In genomic region chr2:85802337-85803103, GRCh38 we compare ENCODE assay signal across 23 cellular contexts. TPM values are rescaled to one million over a fixed set of nuclear protein-coding genes. Genes with fewer than 3 reads are reported as not detected.
DNase-seq lines count a peak whose midpoint lies in the region; ATAC-seq, FAIRE-seq and TF ChIP-seq lines count a peak whose summit lies in the region.
"Had no signal": no experiment of that assay in that cellular context is flagged by ENCODE, and none has a peak within 500 bp of the region (broad histone marks: within the 10 kb centered on the region; RNA-seq: fewer than 3 reads in every experiment).

No MANE protein-coding gene starts in this region.

- H3K9me3 Mint-ChIP-seq in activated CD8-positive, alpha-beta memory T cell treated with anti-CD3 and anti-CD28 coated beads, Interleukin-2, amount 10 ng/mL, durations not matched to agents 7 days and 5 days (ENCODE audit: low read depth) = no peaks in the 10 kb centered on the region
- no peaks in the 10 kb centered on the region for H3K9me3 Mint-ChIP-seq in natural killer cell
- H3K9me3 Mint-ChIP-seq: activated naive CD8-positive, alpha-beta T cell treated with anti-CD3 and anti-CD28 coated beads, Interleukin-2, amount 10 ng/mL, durations not matched to agents 7 days and 5 days had no signal

- no peak for ATAC-seq in activated CD8-positive, alpha-beta memory T cell treated with anti-CD3 and anti-CD28 coated beads, Interleukin-2, amount 10 ng/mL, durations not matched to agents 7 days and 5 days
- no peak for ATAC-seq in gastrocnemius medialis
- no peak for ATAC-seq in natural killer cell
- ATAC-seq: foreskin keratinocyte had no signal

- peaks cover 37% of the 10 kb centered on the region for H3K27me3 Mint-ChIP-seq in activated CD8-positive, alpha-beta memory T cell treated with anti-CD3 and anti-CD28 coated beads, Interleukin-2, amount 10 ng/mL, durations not matched to agents 7 days and 5 days
- H3K27me3 Mint-ChIP-seq in natural killer cell (ENCODE audit: low read depth in 2 of 2) = peaks cover 3 to 17% of the 10 kb centered on the region in 2 donors

- no peak for TF ChIP-seq POLR2A in gastrocnemius medialis (IDR thresholded peaks at IDR 0.05)

- H3K27ac ChIP-seq in coronary artery (no peak overlapping the region), gastrocnemius medialis (peak overlapping the region; percentile 20 to 51 (median 43))
- H3K27ac ChIP-seq: foreskin keratinocyte, GM23248, hepatocyte, RWPE1 had no signal

- peaks cover 24 to 27% of the 10 kb centered on the region in 2 donors for H3K4me1 ChIP-seq in gastrocnemius medialis
- H3K4me1 ChIP-seq: foreskin keratinocyte had no signal

- no peak overlapping the region for H3K27ac Mint-ChIP-seq in activated CD8-positive, alpha-beta memory T cell treated with anti-CD3 and anti-CD28 coated beads, Interleukin-2, amount 10 ng/mL, durations not matched to agents 7 days and 5 days
- H3K27ac Mint-ChIP-seq in natural killer cell = no peak overlapping the region
- H3K27ac Mint-ChIP-seq: activated naive CD8-positive, alpha-beta T cell treated with anti-CD3 and anti-CD28 coated beads, Interleukin-2, amount 10 ng/mL, durations not matched to agents 7 days and 5 days; CD14-positive monocyte; dendritic cell treated with granulocyte-macrophage colony-stimulating factor and Interleukin-4, amounts not matched to agents 40 ng/mL and 50 ng/mL, for 4 days; memory B cell had no signal

- no peaks in the 10 kb centered on the region for H3K27me3 ChIP-seq in gastrocnemius medialis
- H3K27me3 ChIP-seq: hepatocyte had no signal

- no peak overlapping the region for H3K4me3 ChIP-seq in coronary artery
- H3K4me3 ChIP-seq in gastrocnemius medialis = no peak overlapping the region
- H3K4me3 ChIP-seq: GM23248, hepatocyte had no signal

- no peak overlapping the region for H3K4me3 Mint-ChIP-seq in activated CD8-positive, alpha-beta memory T cell treated with anti-CD3 and anti-CD28 coated beads, Interleukin-2, amount 10 ng/mL, durations not matched to agents 7 days and 5 days
- no peak overlapping the region for H3K4me3 Mint-ChIP-seq in natural killer cell
- H3K4me3 Mint-ChIP-seq: activated naive CD8-positive, alpha-beta T cell treated with anti-CD3 and anti-CD28 coated beads, Interleukin-2, amount 10 ng/mL, durations not matched to agents 7 days and 5 days; CD14-positive monocyte; dendritic cell treated with granulocyte-macrophage colony-stimulating factor and Interleukin-4, amounts not matched to agents 40 ng/mL and 50 ng/mL, for 4 days; memory B cell; naive B cell had no signal

- intact Hi-C loops in gastrocnemius medialis (cut with DNase I; ENCODE audit: low total_unique reads) = no loop called here
- intact Hi-C loops in natural killer cell (cut with micrococcal nuclease) = no loop called here

- FAIRE-seq in urothelium cell line (lab: Jason Lieb, UNC) = no peak

- no peak for TF ChIP-seq CTCF in coronary artery (IDR thresholded peaks at IDR 0.05)
- no peak for TF ChIP-seq CTCF in gastrocnemius medialis (IDR thresholded peaks at IDR 0.05 in 4 of 5, conservative IDR thresholded peaks at IDR 0.05 in 1 of 5)
- no peak for TF ChIP-seq CTCF in natural killer cell (IDR thresholded peaks at IDR 0.05)

- CTCF ChIA-PET in activated CD8-positive, alpha-beta memory T cell treated with anti-CD3 and anti-CD28 coated beads, Interleukin-2, amount 10 ng/mL, durations not matched to agents 7 days and 5 days (lab: Charles Lee) = interaction anchor here (0.7 to 5.0 kb wide), 8 partner anchors 8 to 761 kb away, joined by 3 to 17 read pairs (median 4); partner anchors contain the start of gene CHMP3
- CTCF ChIA-PET in HEK293T (lab: Yijun Ruan, JAX) = interaction anchor here (0.6 to 1.6 kb wide), 6 partner anchors 11 to 74 kb away, joined by 3 to 6 read pairs (median 4); partner anchors contain the start of gene ATOH8

- peak; percentile 35 for DNase-seq in activated CD8-positive, alpha-beta memory T cell treated with anti-CD3 and anti-CD28 coated beads for 24 hours
- no peak for DNase-seq in activated CD8-positive, alpha-beta memory T cell treated with anti-CD3 and anti-CD28 coated beads, Interleukin-2, amount 10 ng/mL, durations not matched to agents 7 days and 5 days
- DNase-seq in HEK293T (ENCODE audit: extremely low spot score) = no peak
- peak; percentile 40 for DNase-seq in coronary artery (ENCODE audit: low spot score)
- no peak for DNase-seq in gastrocnemius medialis
- DNase-seq in natural killer cell = no peak
- DNase-seq in urothelium cell line (ENCODE audit: low spot score) = no peak
- no peak for DNase-seq in SIG-M5 (lab: John Stamatoyannopoulos, UW)
- DNase-seq: activated naive CD8-positive, alpha-beta T cell treated with anti-CD3 and anti-CD28 coated beads, Interleukin-2, amount 10 ng/mL, durations not matched to agents 7 days and 5 days; foreskin keratinocyte; GM23248; Kasumi-1; naive B cell; NCI-H1930; NCI-H524 treated with DMSO at 0.1 percent for 48 hours; retina; stimulated activated CD4-positive, alpha-beta T cell treated with anti-CD3 and anti-CD28 coated beads, Interleukin-12 subunit alpha, Interleukin-12 subunit beta, amount 100 ng/mL, for 4 hours; substantia nigra had no signal

- H3K36me3 Mint-ChIP-seq in activated CD8-positive, alpha-beta memory T cell treated with anti-CD3 and anti-CD28 coated beads, Interleukin-2, amount 10 ng/mL, durations not matched to agents 7 days and 5 days = no peaks in the 10 kb centered on the region
- no peaks in the 10 kb centered on the region for H3K36me3 Mint-ChIP-seq in natural killer cell
- H3K36me3 Mint-ChIP-seq: activated naive CD8-positive, alpha-beta T cell treated with anti-CD3 and anti-CD28 coated beads, Interleukin-2, amount 10 ng/mL, durations not matched to agents 7 days and 5 days; CD14-positive monocyte; memory B cell had no signal

- no peaks in the 10 kb centered on the region for H3K36me3 ChIP-seq in gastrocnemius medialis

- in situ Hi-C loops in gastrocnemius medialis (cut with MboI; ENCODE audit: low sequenced_read_pairs in 4 of 4) = no loop called here

- POLR2A ChIA-PET in HEK293T (lab: Yijun Ruan, JAX) = interaction anchor here (1.4 kb wide), 1 partner anchor 52 kb away, joined by 4 read pairs; no protein-coding TSS in a partner anchor

- H3K4me1 Mint-ChIP-seq in activated CD8-positive, alpha-beta memory T cell treated with anti-CD3 and anti-CD28 coated beads, Interleukin-2, amount 10 ng/mL, durations not matched to agents 7 days and 5 days = peaks cover 8% of the 10 kb centered on the region
- H3K4me1 Mint-ChIP-seq in natural killer cell = peaks cover 13 to 21% of the 10 kb centered on the region in 2 donors

- H3K9me3 ChIP-seq in gastrocnemius medialis = no peaks in the 10 kb centered on the region

TF ChIP-seq in HEK293T, 16 proteins besides CTCF, POLR2A, EP300 and RAD21:
- TF ChIP-seq FOXA1 (IDR thresholded peaks at IDR 0.05) (no peak), HDGF (IDR thresholded peaks at IDR 0.05; ENCODE audit: borderline replicate concordance) (no peak), NFRKB (IDR thresholded peaks at IDR 0.05) (no peak), FOXK2 (IDR thresholded peaks at IDR 0.05) (no peak), L3MBTL2 (conservative IDR thresholded peaks at IDR 0.05) (no peak), SP1 (IDR thresholded peaks at IDR 0.05) (no peak), ZNF384 (IDR thresholded peaks at IDR 0.05) (no peak)
- TF ChIP-seq, protein P1, sequence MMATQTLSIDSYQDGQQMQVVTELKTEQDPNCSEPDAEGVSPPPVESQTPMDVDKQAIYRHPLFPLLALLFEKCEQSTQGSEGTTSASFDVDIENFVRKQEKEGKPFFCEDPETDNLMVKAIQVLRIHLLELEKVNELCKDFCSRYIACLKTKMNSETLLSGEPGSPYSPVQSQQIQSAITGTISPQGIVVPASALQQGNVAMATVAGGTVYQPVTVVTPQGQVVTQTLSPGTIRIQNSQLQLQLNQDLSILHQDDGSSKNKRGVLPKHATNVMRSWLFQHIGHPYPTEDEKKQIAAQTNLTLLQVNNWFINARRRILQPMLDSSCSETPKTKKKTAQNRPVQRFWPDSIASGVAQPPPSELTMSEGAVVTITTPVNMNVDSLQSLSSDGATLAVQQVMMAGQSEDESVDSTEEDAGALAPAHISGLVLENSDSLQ (IDR thresholded peaks at IDR 0.05) = peak; percentile 8; the same call in 1 of the 2 replicates

RNA-seq across cellular contexts. Expression of gene ATOH8, which starts 48.7 kb away (rescaled TPM):
- under 1 TPM; 0.12 to 0.40 TPM for total RNA-seq in activated CD8-positive, alpha-beta memory T cell treated with anti-CD3 and anti-CD28 coated beads, Interleukin-2, amount 10 ng/mL, durations not matched to agents 7 days and 5 days
- total RNA-seq in gastrocnemius medialis = 100 to 1,000 TPM; 122 to 266 (median 150) TPM
- under 1 TPM in 1 of 3 donors, not detected in 2; 0.23 TPM for total RNA-seq in natural killer cell
- total RNA-seq: activated naive CD8-positive, alpha-beta T cell treated with anti-CD3 and anti-CD28 coated beads, Interleukin-2, amount 10 ng/mL, durations not matched to agents 7 days and 5 days; foreskin keratinocyte had no signal

Comparison
In these comparisons a context has a peak if more than half of its experiments do, and no peak if none do; other contexts are left out.
1. DNase-seq: peak in activated CD8-positive, alpha-beta memory T cell treated with anti-CD3 and anti-CD28 coated beads for 24 hours (single experiment) and coronary artery (single experiment); none in activated CD8-positive, alpha-beta memory T cell treated with anti-CD3 and anti-CD28 coated beads, Interleukin-2, amount 10 ng/mL, durations not matched to agents 7 days and 5 days (single experiment), HEK293T (single experiment), gastrocnemius medialis (0 of 2), natural killer cell (single experiment), urothelium cell line (single experiment) and SIG-M5 (single experiment).
2. H3K27ac ChIP-seq: peak in gastrocnemius medialis (4 of 4); none in coronary artery (0 of 2).
3. RNA of gene ATOH8, which starts 48.7 kb away (total RNA-seq): 122 to 266 TPM in gastrocnemius medialis; 0.12 to 0.40 TPM in activated CD8-positive, alpha-beta memory T cell treated with anti-CD3 and anti-CD28 coated beads, Interleukin-2, amount 10 ng/mL, durations not matched to agents 7 days and 5 days and 0.23 TPM in natural killer cell; every median in the first group is over 10 times any median in the second.